ENCODE assay signal across 12 cellular contexts in the genomic region with DNA sequence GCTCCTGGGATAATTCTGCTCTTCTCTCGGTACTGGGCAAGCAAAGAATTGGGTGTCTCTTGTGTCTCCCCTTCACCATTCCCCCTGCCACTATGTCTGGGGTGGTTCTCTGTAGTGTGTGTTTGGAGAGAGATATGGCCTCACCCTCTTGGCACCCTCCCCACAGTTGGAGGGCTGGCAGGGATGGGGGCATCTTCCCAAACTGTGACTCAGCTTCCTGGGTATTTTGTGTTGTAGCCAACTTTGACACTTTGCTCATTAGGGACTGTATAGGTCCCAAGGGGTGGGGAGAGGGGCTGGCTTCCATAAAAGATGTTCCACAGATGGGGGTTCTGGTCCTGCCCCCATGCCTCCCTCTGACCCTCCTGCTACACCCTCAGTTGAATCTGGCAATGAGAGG. TPM values are rescaled to one million over a fixed set of nuclear protein-coding genes. Genes with fewer than 3 reads are reported as not detected.
DNase-seq lines count a peak whose midpoint lies in the region; ATAC-seq and TF ChIP-seq lines count a peak whose summit lies in the region.
"Had no signal": no experiment of that assay in that cellular context is flagged by ENCODE, and none has a peak within 500 bp of the region (broad histone marks: within the 10 kb centered on the region; RNA-seq: fewer than 3 reads in every experiment).

No MANE protein-coding gene starts in this region.

- no peaks in the 10 kb centered on the region for H3K27me3 ChIP-seq in ACC112 (ENCODE audit: insufficient read depth, low read length)
- H3K27me3 ChIP-seq in Peyer's patch, result no peaks in the 10 kb centered on the region
- no peaks in the 10 kb centered on the region for H3K27me3 ChIP-seq in gastroesophageal sphincter
- peaks cover 0 to 3% (median 0%) of the 10 kb centered on the region in 3 donors for H3K27me3 ChIP-seq in sigmoid colon
- no peaks in the 10 kb centered on the region for H3K27me3 ChIP-seq in trophoblast cell (ENCODE audit: insufficient read depth, low read length)

- no peak for DNase-seq in Peyer's patch
- DNase-seq in sigmoid colon, result no peak
- no peak for DNase-seq in effector memory CD8-positive, alpha-beta T cell
- DNase-seq in AG08396 (ENCODE audit: low spot score), result no peak
- no peak for DNase-seq in trophoblast cell
- DNase-seq: GDM1, NCI-H2171 treated with DMSO at 0.1 percent for 48 hours had no signal

- H3K79me2 ChIP-seq in ACC112 (ENCODE audit: control insufficient read depth, insufficient read depth, low read length, unreplicated experiment) (no peaks in the 10 kb centered on the region), trophoblast cell (ENCODE audit: control insufficient read depth, insufficient read depth, low read length, poor library complexity) (no peaks in the 10 kb centered on the region)

- no peak overlapping the region for H4K12ac ChIP-seq in trophoblast cell (ENCODE audit: low read depth, low read length)

- H3K36me3 ChIP-seq in ACC112 (ENCODE audit: insufficient read depth, low read length) (no peaks in the 10 kb centered on the region), Peyer's patch (no peaks in the 10 kb centered on the region), gastroesophageal sphincter (no peaks in the 10 kb centered on the region), sigmoid colon (no peaks in the 10 kb centered on the region), trophoblast cell (ENCODE audit: control insufficient read depth in 1 of 2, insufficient read depth in 2 of 2, low read length in 2 of 2) (peaks cover 2% of the 10 kb centered on the region in 2 experiments)

- TF ChIP-seq CTCF in Peyer's patch (IDR thresholded peaks at IDR 0.05) (no peak), gastroesophageal sphincter (IDR thresholded peaks at IDR 0.05) (no peak), sigmoid colon (IDR thresholded peaks at IDR 0.05) (no peak)

- H4K8ac ChIP-seq in trophoblast cell (ENCODE audit: low read depth, low read length), result no peak overlapping the region

- H3K4me3 Mint-ChIP-seq in effector memory CD8-positive, alpha-beta T cell, result peak overlapping the region in 1 of 2 donors; percentile 46
- H3K4me3 Mint-ChIP-seq: dendritic cell treated with granulocyte-macrophage colony-stimulating factor and Interleukin-4, amounts not matched to agents 40 ng/mL and 50 ng/mL, for 4 days had no signal

- WGBS in gastroesophageal sphincter (ENCODE audit: low coverage in 1 of 2), 2 donors, result 40% methylated on average over 1 of the region's 1 CpG; no CpG with 5 or more reads in 1 of the 2 donors
- 58 to 80% methylated on average over 1 of the region's 1 CpG for WGBS in sigmoid colon, 2 donors
- WGBS in trophoblast cell (ENCODE audit: extremely low coverage, insufficient coverage, insufficient read length), result no CpG with 5 or more reads among the region's 1 CpG

- no peaks in the 10 kb centered on the region for H3K9me3 Mint-ChIP-seq in effector memory CD8-positive, alpha-beta T cell
- H3K9me3 Mint-ChIP-seq: dendritic cell treated with granulocyte-macrophage colony-stimulating factor and Interleukin-4, amounts not matched to agents 40 ng/mL and 50 ng/mL, for 4 days; type B pancreatic cell had no signal

- no peak overlapping the region for H2BK5ac ChIP-seq in trophoblast cell (ENCODE audit: low read depth, low read length, poor library complexity)

- H3K4me1 ChIP-seq in ACC112 (ENCODE audit: control insufficient read depth, insufficient read depth, low read length, unreplicated experiment), result peaks cover 36% of the 10 kb centered on the region
- H3K4me1 ChIP-seq in Peyer's patch, result peaks cover 0 to 25% (median 2%) of the 10 kb centered on the region in 4 donors
- H3K4me1 ChIP-seq in gastroesophageal sphincter, result peaks cover 0 to 73% (median 53%) of the 10 kb centered on the region in 3 donors
- peaks cover 0 to 57% (median 44%) of the 10 kb centered on the region in 4 donors for H3K4me1 ChIP-seq in sigmoid colon
- no peaks in the 10 kb centered on the region for H3K4me1 ChIP-seq in trophoblast cell (ENCODE audit: control insufficient read depth in 1 of 2, insufficient read depth in 2 of 2, low read length in 2 of 2)

- intact Hi-C loops in sigmoid colon (cut with DNase I), result no loop called here

- H3K27ac ChIP-seq in ACC112 (ENCODE audit: low read depth, low read length), result peak overlapping the region; percentile 69
- peak overlapping the region; percentile 66 to 83 (median 74) for H3K27ac ChIP-seq in Peyer's patch
- H3K27ac ChIP-seq in gastroesophageal sphincter, result peak overlapping the region; percentile 21 to 86 (median 81)
- H3K27ac ChIP-seq in sigmoid colon, result peak overlapping the region; percentile 70 to 80 (median 76)
- H3K27ac ChIP-seq in trophoblast cell (ENCODE audit: low read depth, low read length), result no peak overlapping the region

- H3K4me3 ChIP-seq in ACC112 (ENCODE audit: low read depth, low read length) (peak overlapping the region; percentile 66), Peyer's patch (peak overlapping the region in 1 of 4 donors; percentile 46), gastroesophageal sphincter (peak overlapping the region in 1 of 2 donors; percentile 54), sigmoid colon (peak overlapping the region in 3 of 4 donors; percentile 39 to 48 (median 42)), trophoblast cell (ENCODE audit: low read depth, low read length) (no peak overlapping the region)

- H4K91ac ChIP-seq in trophoblast cell (ENCODE audit: low read depth, low read length), result no peak overlapping the region

- no peak overlapping the region for H2AFZ ChIP-seq in ACC112 (ENCODE audit: low read length, unreplicated experiment)
- H2AFZ ChIP-seq in trophoblast cell (ENCODE audit: insufficient read depth, low read length, poor library complexity), result no peak overlapping the region

- H3K36me3 Mint-ChIP-seq in effector memory CD8-positive, alpha-beta T cell (ENCODE audit: insufficient read depth), result peaks cover 11% of the 10 kb centered on the region

- no peak overlapping the region for H2BK12ac ChIP-seq in trophoblast cell (ENCODE audit: low read length)

- no peak overlapping the region for H3K4ac ChIP-seq in trophoblast cell (ENCODE audit: low read depth, low read length)

- no peak overlapping the region for H2AK5ac ChIP-seq in trophoblast cell (ENCODE audit: low read length)

- no peak for ATAC-seq in gastroesophageal sphincter
- ATAC-seq in effector memory CD8-positive, alpha-beta T cell (replicated peaks), result no peak
- ATAC-seq in GM18519 (IDR thresholded peaks at IDR 0.05; ENCODE audit: low FRiP score, unreplicated experiment), result no peak

- TF ChIP-seq EP300 in gastroesophageal sphincter (IDR thresholded peaks at IDR 0.05) (no peak), sigmoid colon (IDR thresholded peaks at IDR 0.05) (no peak)

- peak overlapping the region in 1 of 2 donors; percentile 85 for H3K27ac Mint-ChIP-seq in effector memory CD8-positive, alpha-beta T cell
- H3K27ac Mint-ChIP-seq: dendritic cell treated with granulocyte-macrophage colony-stimulating factor and Interleukin-4, amounts not matched to agents 40 ng/mL and 50 ng/mL, for 4 days had no signal

- TF ChIP-seq POLR2A in Peyer's patch (IDR thresholded peaks at IDR 0.05), result no peak
- no peak for TF ChIP-seq POLR2A in gastroesophageal sphincter (IDR thresholded peaks at IDR 0.05)
- no peak for TF ChIP-seq POLR2A in sigmoid colon (IDR thresholded peaks at IDR 0.05)

- H3K14ac ChIP-seq in trophoblast cell (ENCODE audit: low read length), result no peak overlapping the region

- H3K9ac ChIP-seq in trophoblast cell (ENCODE audit: low read length), result no peak overlapping the region

- H3K27me3 Mint-ChIP-seq in effector memory CD8-positive, alpha-beta T cell, result peaks cover 50 to 66% of the 10 kb centered on the region in 2 donors

- no peaks in the 10 kb centered on the region for H3K79me1 ChIP-seq in trophoblast cell (ENCODE audit: low read length)

- H3K4me2 ChIP-seq in trophoblast cell (ENCODE audit: low read length), result no peak overlapping the region

- peaks cover 19 to 20% of the 10 kb centered on the region in 2 donors for H3K4me1 Mint-ChIP-seq in effector memory CD8-positive, alpha-beta T cell (ENCODE audit: low read depth in 2 of 2)

- no peak overlapping the region for H3K23ac ChIP-seq in trophoblast cell (ENCODE audit: low read length)

- no peak overlapping the region for H2BK120ac ChIP-seq in trophoblast cell (ENCODE audit: insufficient read depth, low read length, poor library complexity)

- no peak overlapping the region for H3K18ac ChIP-seq in trophoblast cell (ENCODE audit: low read length)

- H3K9me3 ChIP-seq in Peyer's patch (no peaks in the 10 kb centered on the region), gastroesophageal sphincter (no peaks in the 10 kb centered on the region), sigmoid colon (no peaks in the 10 kb centered on the region), trophoblast cell (ENCODE audit: insufficient read depth, low read depth, low read length) (peaks cover 2% of the 10 kb centered on the region)

RNA-seq across cellular contexts. Expression of gene TNXB, which starts 1.7 kb away (rescaled TPM):
- 100 to 1,000 TPM in 2 of 4 donors, 10 to 100 TPM in 2; 38.5 to 301 (median 117) TPM for total RNA-seq in Peyer's patch
- 100 to 1,000 TPM; 148 to 394 (median 190) TPM for total RNA-seq in gastroesophageal sphincter
- total RNA-seq in sigmoid colon, result 100 to 1,000 TPM in 3 of 4 donors, 10 to 100 TPM in 1; 66.0 to 224 (median 116) TPM
- polyA plus RNA-seq in sigmoid colon, result 10 to 100 TPM in 1 of 3 donors, 1 to 10 TPM in 2; 1.4 to 16.4 (median 7.2) TPM
- 2.3 and 2.4 TPM in 2 replicates for polyA plus RNA-seq in trophoblast cell (2013)

RNA-seq across cellular contexts. Expression of gene ATF6B, which starts 20.6 kb away (rescaled TPM):
- total RNA-seq in Peyer's patch (100 to 1,000 TPM in 3 of 4 donors, 10 to 100 TPM in 1; 75.3 to 408 (median 156) TPM), gastroesophageal sphincter (10 to 100 TPM; 13.3 to 26.9 (median 25.2) TPM), sigmoid colon (10 to 100 TPM; 24.5 to 73.4 (median 24.8) TPM)
- 10 to 100 TPM; 10.9 to 93.6 (median 14.4) TPM for polyA plus RNA-seq in sigmoid colon
- 52.6 and 54.2 TPM in 2 replicates for polyA plus RNA-seq in trophoblast cell (2013)

RNA-seq across cellular contexts. Expression of gene FKBPL, which starts 22.6 kb away (rescaled TPM):
- total RNA-seq in Peyer's patch (1 to 10 TPM; 5.1 to 6.6 (median 5.6) TPM), gastroesophageal sphincter (1 to 10 TPM; 2.3 to 4.2 (median 3.7) TPM), sigmoid colon (1 to 10 TPM; 2.1 to 5.5 (median 4.2) TPM)
- polyA plus RNA-seq in sigmoid colon, result 10 to 100 TPM in 1 of 3 donors, 1 to 10 TPM in 2; 4.9 to 10.4 (median 6.0) TPM
- 9.9 and 10.1 TPM in 2 replicates for polyA plus RNA-seq in trophoblast cell (2013)

RNA-seq across cellular contexts. Expression of gene PRRT1, which starts 44.3 kb away (rescaled TPM):
- total RNA-seq in Peyer's patch, result 1 to 10 TPM in 3 of 4 donors, not detected in 1; 3.1 to 4.1 (median 3.8) TPM
- total RNA-seq in gastroesophageal sphincter, result 1 to 10 TPM; 1.2 to 4.8 (median 3.1) TPM
- 1 to 10 TPM; 1.8 to 6.1 (median 3.1) TPM for total RNA-seq in sigmoid colon
- 1 to 10 TPM in 2 of 3 donors, under 1 TPM in 1; 0.46 to 3.3 (median 1.8) TPM for polyA plus RNA-seq in sigmoid colon
- 1.1 and 1.2 TPM in 2 replicates for polyA plus RNA-seq in trophoblast cell (2013)

RNA-seq across cellular contexts. Expression of gene PPT2, which starts 46.5 kb away (rescaled TPM):
- total RNA-seq in Peyer's patch (100 to 1,000 TPM in 1 of 4 donors, 10 to 100 TPM in 2, 1 to 10 TPM in 1; 7.4 to 121 (median 26.9) TPM), gastroesophageal sphincter (100 to 1,000 TPM in 1 of 4 donors, 10 to 100 TPM in 3; 16.0 to 120 (median 25.5) TPM), sigmoid colon (100 to 1,000 TPM in 2 of 4 donors, 10 to 100 TPM in 2; 15.5 to 126 (median 62.7) TPM)
- 10 to 100 TPM in 1 of 3 donors, 1 to 10 TPM in 2; 3.0 to 13.0 (median 5.4) TPM for polyA plus RNA-seq in sigmoid colon
- 39.7 and 44.5 TPM in 2 replicates for polyA plus RNA-seq in trophoblast cell (2013)
